ENCODE assay signal across 16 cellular contexts in the genomic region with DNA sequence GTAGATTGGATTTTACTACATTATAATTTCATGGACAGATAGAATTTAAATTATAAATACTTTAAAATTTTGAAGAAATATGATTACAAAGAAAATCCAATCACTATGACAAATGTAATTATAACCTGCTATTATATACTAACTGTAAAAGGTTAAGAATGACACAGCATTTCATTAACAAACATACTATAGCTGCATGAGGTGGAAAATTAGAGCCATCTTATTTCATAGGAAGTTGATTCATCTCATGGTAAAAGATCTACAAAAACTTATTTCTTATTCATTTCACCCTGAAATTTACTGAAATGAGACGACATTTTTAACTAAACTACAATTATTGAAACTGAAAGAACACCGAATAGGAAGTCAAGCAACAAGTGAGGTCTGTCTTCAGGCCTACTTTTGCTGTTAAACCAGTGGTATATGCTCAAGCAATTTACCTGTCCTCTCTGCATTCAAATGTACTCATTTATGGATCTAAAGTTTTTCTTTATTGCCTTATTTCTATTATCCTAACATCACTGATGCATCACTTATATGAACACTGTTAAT.
DNase-seq lines count a peak whose midpoint lies in the region; ATAC-seq and TF ChIP-seq lines count a peak whose summit lies in the region.
"Had no signal": no experiment of that assay in that cellular context is flagged by ENCODE, and none has a peak within 500 bp of the region (broad histone marks: within the 10 kb centered on the region; RNA-seq: fewer than 3 reads in every experiment).

No MANE protein-coding gene starts in this region.

- H3K27me3 Mint-ChIP-seq in activated T-cell treated with anti-CD3 and anti-CD28 coated beads, Interleukin-2, amount 50 U/mL, for 24 hours = no peaks in the 10 kb centered on the region
- H3K27me3 Mint-ChIP-seq in naive B cell = no peaks in the 10 kb centered on the region

- H3K4me1 Mint-ChIP-seq in activated T-cell treated with anti-CD3 and anti-CD28 coated beads, Interleukin-2, amount 50 U/mL, for 24 hours (ENCODE audit: low read depth) = peaks cover 51% of the 10 kb centered on the region
- peaks cover 0 to 9% (median 0%) of the 10 kb centered on the region in 3 donors for H3K4me1 Mint-ChIP-seq in naive B cell

- ATAC-seq in GM21515 (IDR thresholded peaks at IDR 0.05; ENCODE audit: unreplicated experiment) (peak; percentile 59), HG03565 (IDR thresholded peaks at IDR 0.05; ENCODE audit: unreplicated experiment) (peak; percentile 75), naive B cell (ENCODE audit: low read depth in 2 of 2) (peak in 1 of 2 donors; percentile 40), right cardiac atrium (no peak), omental fat pad (ENCODE audit: low FRiP score) (no peak)

- no peak for TF ChIP-seq CTCF in omental fat pad (IDR thresholded peaks at IDR 0.05)

- peaks cover 79% of the 10 kb centered on the region for H3K36me3 Mint-ChIP-seq in activated T-cell treated with anti-CD3 and anti-CD28 coated beads, Interleukin-2, amount 50 U/mL, for 24 hours (ENCODE audit: low read depth)
- H3K36me3 Mint-ChIP-seq in naive B cell = peaks cover 5 to 11% of the 10 kb centered on the region in 2 donors

- no peaks in the 10 kb centered on the region for H3K9me3 Mint-ChIP-seq in activated T-cell treated with anti-CD3 and anti-CD28 coated beads, Interleukin-2, amount 50 U/mL, for 24 hours
- no peaks in the 10 kb centered on the region for H3K9me3 Mint-ChIP-seq in naive B cell

- no peaks in the 10 kb centered on the region for H3K4me1 ChIP-seq in right cardiac atrium (ENCODE audit: control insufficient read depth, insufficient read depth, low read length)

- DNase-seq in activated T-cell treated with anti-CD3 and anti-CD28 coated beads, Interleukin-2, amount 50 U/mL, for 24 hours = no peak
- no peak for DNase-seq in activated T-cell treated with anti-CD3 and anti-CD28 coated beads, Interleukin-2, amount 50 U/mL, for 1 hour
- DNase-seq in naive B cell (no peak), right cardiac atrium (no peak), omental fat pad (ENCODE audit: low spot score) (no peak), NCI-H2196 treated with DMSO at 0.1 percent for 48 hours (lab: John Stamatoyannopoulos, UW; ENCODE audit: unreplicated experiment) (no peak)
- DNase-seq: amygdala; cortex of kidney; GM23248; Karpas-422; NCI-H2081 treated with DMSO at 0.1 percent for 48 hours; posterior cingulate gyrus; stimulated activated CD8-positive, alpha-beta memory T cell treated with anti-CD3 and anti-CD28 coated beads, Interleukin-4, amount 100 ng/mL, for 48 hours had no signal

- intact Hi-C loops in right cardiac atrium (cut with DNase I) = no loop called here

- H3K9me3 ChIP-seq in right cardiac atrium (ENCODE audit: control insufficient read depth, low read length) = no peaks in the 10 kb centered on the region

- H3K4me3 ChIP-seq in right cardiac atrium (ENCODE audit: low read length) = no peak overlapping the region
- H3K4me3 ChIP-seq: GM23248, SK-N-MC had no signal

- H3K27ac Mint-ChIP-seq in activated T-cell treated with anti-CD3 and anti-CD28 coated beads, Interleukin-2, amount 50 U/mL, for 24 hours = peak overlapping the region; percentile 93
- peak overlapping the region in 4 of 6 donors; percentile 7 to 64 (median 50) for H3K27ac Mint-ChIP-seq in naive B cell

- H3K4me3 Mint-ChIP-seq in activated T-cell treated with anti-CD3 and anti-CD28 coated beads, Interleukin-2, amount 50 U/mL, for 24 hours = peak overlapping the region; percentile 42
- no peak overlapping the region for H3K4me3 Mint-ChIP-seq in naive B cell

- no peak overlapping the region for H3K27ac ChIP-seq in right cardiac atrium (ENCODE audit: low read length)
- H3K27ac ChIP-seq: GM23248, SK-N-MC had no signal

- no peaks in the 10 kb centered on the region for H3K27me3 ChIP-seq in right cardiac atrium (ENCODE audit: control insufficient read depth, insufficient read depth)

- 88% methylated on average over 2 of the region's 2 CpGs for WGBS in right cardiac atrium

Comparison
In these comparisons a context has a peak if more than half of its experiments do, and no peak if none do; other contexts are left out.
1. ATAC-seq: peak in GM21515 (single experiment) and HG03565 (single experiment); none in right cardiac atrium (0 of 2) and omental fat pad (single experiment).